Comparison of ENCODE assay signal across 36 cellular contexts in the genomic region with DNA sequence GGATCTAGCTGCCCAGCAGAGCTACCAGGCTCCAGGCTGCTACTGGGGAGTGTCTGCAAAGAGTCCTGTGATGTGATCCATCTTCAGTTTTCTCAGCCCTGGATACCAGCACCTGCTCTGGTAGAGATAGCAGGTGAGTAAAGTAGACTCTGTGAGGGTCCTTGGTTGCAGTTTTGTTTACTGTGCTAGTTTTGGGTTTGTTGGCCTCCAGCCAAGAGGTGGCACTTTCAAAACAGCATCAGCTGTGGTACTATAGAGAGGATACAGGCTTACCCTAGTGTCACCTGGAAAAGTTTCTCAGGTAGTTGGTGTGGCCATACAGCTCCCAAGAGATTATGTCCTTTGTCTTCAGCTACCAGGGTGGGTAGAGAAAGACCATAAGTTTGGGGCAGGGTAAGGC.
"Had no signal": no experiment of that assay in that cellular context is flagged by ENCODE, and none has a peak within 500 bp of the region (broad histone marks: within the 10 kb centered on the region; RNA-seq: fewer than 3 reads in every experiment).

No MANE protein-coding gene starts in this region.

- FAIRE-seq: colon had no signal

- H3K27ac ChIP-seq: brain microvascular endothelial cell, VCaP had no signal

- DNase-seq: activated CD4-positive, alpha-beta memory T cell treated with anti-CD3 and anti-CD28 coated beads, Interleukin-2, amount 10 ng/mL, durations not matched to agents 7 days and 5 days; activated CD4-positive, alpha-beta T cell treated with anti-CD3 and anti-CD28 coated beads for 1 hour; activated CD4-positive, alpha-beta T cell treated with anti-CD3 and anti-CD28 coated beads for 48 hours; activated CD4-positive, CD25-positive, alpha-beta regulatory T cell; activated CD8-positive, alpha-beta memory T cell treated with anti-CD3 and anti-CD28 coated beads for 24 hours; activated CD8-positive, alpha-beta memory T cell treated with anti-CD3 and anti-CD28 coated beads, Interleukin-2, amount 10 ng/mL, durations not matched to agents 7 days and 5 days; activated CD8-positive, alpha-beta memory T cell treated with anti-CD3 and anti-CD28 coated beads, Interleukin-2, amount 50 U/mL, for 48 hours; activated effector memory CD4-positive, alpha-beta T cell treated with Interleukin-2 at 50 U/mL for 16 hours; activated naive CD4-positive, alpha-beta T cell treated with anti-CD3 and anti-CD28 coated beads, Interleukin-2, amount 10 ng/mL, durations not matched to agents 7 days and 5 days; activated naive CD8-positive, alpha-beta T cell treated with anti-CD3 and anti-CD28 coated beads, Interleukin-2, amount 50 U/mL, for 24 hours; activated T-cell treated with anti-CD3 and anti-CD28 coated beads, Interleukin-2, amount 50 U/mL, for 48 hours; amniotic stem cell; aorta; brain microvascular endothelial cell; central memory CD4-positive, alpha-beta T cell; Kasumi-1; KG1; MG63; MV-4-11; NCI-H1092; NCI-H1417 treated with DMSO at 0.1 percent for 48 hours; NCI-H187 treated with DMSO at 0.1 percent for 48 hours; NCI-H2081; NCI-H2171; NCI-H446 treated with DMSO at 0.1 percent for 48 hours; NCI-H524 treated with DMSO at 0.1 percent for 48 hours; NCI-H82; OCI-M1; Right ventricle myocardium superior; SW 1271; T-helper 1 cell; T-helper 2 cell; T-helper 9 cell had no signal

- H3K36me3 ChIP-seq: brain microvascular endothelial cell, MG63 had no signal

- H3K36me3 Mint-ChIP-seq: activated naive CD4-positive, alpha-beta T cell treated with anti-CD3 and anti-CD28 coated beads, Interleukin-2, amount 10 ng/mL, durations not matched to agents 7 days and 5 days had no signal

- H3K27me3 Mint-ChIP-seq: activated CD4-positive, alpha-beta memory T cell treated with anti-CD3 and anti-CD28 coated beads, Interleukin-2, amount 10 ng/mL, durations not matched to agents 7 days and 5 days; activated CD8-positive, alpha-beta memory T cell treated with anti-CD3 and anti-CD28 coated beads, Interleukin-2, amount 10 ng/mL, durations not matched to agents 7 days and 5 days; activated naive CD4-positive, alpha-beta T cell treated with anti-CD3 and anti-CD28 coated beads, Interleukin-2, amount 10 ng/mL, durations not matched to agents 7 days and 5 days; activated naive CD8-positive, alpha-beta T cell; activated naive CD8-positive, alpha-beta T cell treated with anti-CD3 and anti-CD28 coated beads, Interleukin-2, amount 50 U/mL, for 24 hours had no signal

- ATAC-seq: activated CD8-positive, alpha-beta memory T cell treated with anti-CD3 and anti-CD28 coated beads, Interleukin-2, amount 10 ng/mL, durations not matched to agents 7 days and 5 days; activated naive CD8-positive, alpha-beta T cell treated with anti-CD3 and anti-CD28 coated beads, Interleukin-2, amount 50 U/mL, for 24 hours had no signal

- H3K4me1 Mint-ChIP-seq: activated CD4-positive, alpha-beta memory T cell treated with anti-CD3 and anti-CD28 coated beads, Interleukin-2, amount 10 ng/mL, durations not matched to agents 7 days and 5 days; activated CD8-positive, alpha-beta memory T cell treated with anti-CD3 and anti-CD28 coated beads, Interleukin-2, amount 10 ng/mL, durations not matched to agents 7 days and 5 days; activated naive CD4-positive, alpha-beta T cell treated with anti-CD3 and anti-CD28 coated beads, Interleukin-2, amount 10 ng/mL, durations not matched to agents 7 days and 5 days; activated naive CD8-positive, alpha-beta T cell treated with anti-CD3 and anti-CD28 coated beads, Interleukin-2, amount 50 U/mL, for 24 hours had no signal

- H3K27ac Mint-ChIP-seq: activated CD4-positive, alpha-beta memory T cell treated with anti-CD3 and anti-CD28 coated beads, Interleukin-2, amount 10 ng/mL, durations not matched to agents 7 days and 5 days; activated CD8-positive, alpha-beta memory T cell treated with anti-CD3 and anti-CD28 coated beads, Interleukin-2, amount 10 ng/mL, durations not matched to agents 7 days and 5 days; activated naive CD4-positive, alpha-beta T cell treated with anti-CD3 and anti-CD28 coated beads, Interleukin-2, amount 10 ng/mL, durations not matched to agents 7 days and 5 days; activated naive CD8-positive, alpha-beta T cell; activated naive CD8-positive, alpha-beta T cell treated with anti-CD3 and anti-CD28 coated beads, Interleukin-2, amount 50 U/mL, for 24 hours had no signal

- H3K4me3 ChIP-seq: MG63 had no signal

- H3K27me3 ChIP-seq: brain microvascular endothelial cell, MG63 had no signal

- H3K9me3 Mint-ChIP-seq: activated CD4-positive, alpha-beta memory T cell treated with anti-CD3 and anti-CD28 coated beads, Interleukin-2, amount 10 ng/mL, durations not matched to agents 7 days and 5 days had no signal

- H3K9me3 ChIP-seq: MG63 had no signal

- H3K4me3 Mint-ChIP-seq: activated CD4-positive, alpha-beta memory T cell treated with anti-CD3 and anti-CD28 coated beads, Interleukin-2, amount 10 ng/mL, durations not matched to agents 7 days and 5 days; activated CD8-positive, alpha-beta memory T cell treated with anti-CD3 and anti-CD28 coated beads, Interleukin-2, amount 10 ng/mL, durations not matched to agents 7 days and 5 days; activated naive CD4-positive, alpha-beta T cell treated with anti-CD3 and anti-CD28 coated beads, Interleukin-2, amount 10 ng/mL, durations not matched to agents 7 days and 5 days; activated naive CD8-positive, alpha-beta T cell; activated naive CD8-positive, alpha-beta T cell treated with anti-CD3 and anti-CD28 coated beads, Interleukin-2, amount 50 U/mL, for 24 hours had no signal
